Comparison of ENCODE assay signal across 8 cellular contexts in genomic region chr9:127568618-127568970, GRCh38. TPM values are rescaled to one million over a fixed set of nuclear protein-coding genes. Genes with fewer than 3 reads are reported as not detected.
DNase-seq lines count a peak whose midpoint lies in the region; ATAC-seq and TF ChIP-seq lines count a peak whose summit lies in the region.

No MANE protein-coding gene starts in this region.

- peak overlapping the region; percentile 88 to 94 (median 92) for H3K27ac ChIP-seq in esophagus muscularis mucosa (replicated peaks in 1 of 4)
- peak overlapping the region; percentile 81 to 99 for H3K27ac ChIP-seq in prostate gland

- H3K9ac ChIP-seq in NT2/D1 (ENCODE audit: insufficient read length, low read depth), result peak overlapping the region; percentile 97

- H3K27me3 ChIP-seq in NT2/D1 (ENCODE audit: insufficient read depth, insufficient read length) (peaks cover 16% of the 10 kb centered on the region), esophagus muscularis mucosa (no peaks in the 10 kb centered on the region), prostate gland (replicated peaks; ENCODE audit: insufficient read depth) (no peaks in the 10 kb centered on the region)

- H3K9me3 ChIP-seq in NT2/D1 (ENCODE audit: insufficient read depth, low read length) (no peaks in the 10 kb centered on the region), esophagus muscularis mucosa (no peaks in the 10 kb centered on the region), prostate gland (no peaks in the 10 kb centered on the region)

- intact Hi-C loops in esophagus muscularis mucosa (cut with DNase I), result no loop called here
- intact Hi-C loops in prostate gland (cut with DNase I), result no loop called here

- peaks cover 31% of the 10 kb centered on the region for H3K36me3 ChIP-seq in NT2/D1 (ENCODE audit: insufficient read depth, insufficient read length, low read length)
- peaks cover 0 to 7% (median 2%) of the 10 kb centered on the region in 4 donors for H3K36me3 ChIP-seq in esophagus muscularis mucosa
- no peaks in the 10 kb centered on the region for H3K36me3 ChIP-seq in prostate gland

- DNase-seq in NT2/D1 (ENCODE audit: low read depth, low spot score), result no peak
- DNase-seq in esophagus muscularis mucosa (ENCODE audit: extremely low spot score), result no peak
- DNase-seq in prostate gland (ENCODE audit: low spot score), result no peak
- no peak for DNase-seq in NCI-H2171 (lab: John Stamatoyannopoulos, UW)
- no peak for DNase-seq in GM19238 (ENCODE audit: insufficient read length, low spot score)
- DNase-seq in AG08395 (ENCODE audit: low spot score), result no peak
- no peak for DNase-seq in left lobe of liver (ENCODE audit: low spot score)

- peaks cover 7% of the 10 kb centered on the region for H3K4me1 ChIP-seq in NT2/D1 (ENCODE audit: insufficient read depth, insufficient read length)
- peaks cover 32 to 70% (median 64%) of the 10 kb centered on the region in 4 donors for H3K4me1 ChIP-seq in esophagus muscularis mucosa
- peaks cover 19% of the 10 kb centered on the region for H3K4me1 ChIP-seq in prostate gland (replicated peaks)

- no peak for TF ChIP-seq POLR2A in esophagus muscularis mucosa (IDR thresholded peaks at IDR 0.05; ENCODE audit: low read depth)
- peak; percentile 40 for TF ChIP-seq POLR2A in prostate gland (IDR thresholded peaks at IDR 0.05)

- TF ChIP-seq CTCF in esophagus muscularis mucosa (IDR thresholded peaks at IDR 0.05), result peak in 1 of 3 experiments; percentile 3
- peak in 1 of 4 experiments; percentile 12 for TF ChIP-seq CTCF in prostate gland (IDR thresholded peaks at IDR 0.05)

- ATAC-seq in GM18867 (IDR thresholded peaks at IDR 0.05; ENCODE audit: unreplicated experiment) (peak; percentile 14), left lobe of liver (no peak)

- no peak for TF ChIP-seq EP300 in esophagus muscularis mucosa (IDR thresholded peaks at IDR 0.05)

- 0% methylated on average over 4 of the region's 50 CpGs for WGBS in esophagus muscularis mucosa
- WGBS in prostate gland, result 2% methylated on average over 13 of the region's 50 CpGs

- H3K4me3 ChIP-seq in NT2/D1 (ENCODE audit: insufficient read length, low read depth) (peak overlapping the region; percentile 83), esophagus muscularis mucosa (peak overlapping the region; percentile 77 to 97 (median 92)), prostate gland (peak overlapping the region; percentile 82 to 96)

RNA-seq across cellular contexts. Expression of gene STXBP1, which starts 43.5 kb away (rescaled TPM):
- 10 to 100 TPM; 17.2 to 34.0 (median 19.8) TPM for total RNA-seq in esophagus muscularis mucosa
- total RNA-seq in prostate gland, result 10 to 100 TPM; 32.2 to 47.6 TPM
- 3.8 TPM for total RNA-seq in left lobe of liver
